ENCODE assay signal across 1 cellular context in the genomic region with DNA sequence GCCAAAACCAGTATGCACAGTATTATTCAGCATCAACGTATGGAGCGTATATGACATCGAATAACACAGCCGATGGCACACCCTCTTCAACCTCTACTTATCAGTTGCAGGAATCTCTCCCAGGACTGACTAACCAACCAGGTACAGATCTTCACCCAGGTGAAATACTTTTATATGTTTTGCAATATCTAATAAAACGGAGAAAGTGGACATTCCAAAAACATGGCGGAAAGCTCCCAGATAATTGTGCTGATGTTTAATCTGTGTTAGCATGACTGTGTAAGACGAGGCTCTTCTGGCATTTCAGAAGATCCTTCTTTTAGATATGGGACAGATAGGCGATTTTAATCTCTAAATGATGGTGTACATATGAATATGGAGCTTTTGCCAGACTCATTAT.
TF ChIP-seq lines count a peak whose summit lies in the region.

No MANE protein-coding gene starts in this region.

TF ChIP-seq in IMR-90, 13 proteins besides CTCF, POLR2A, EP300 and RAD21:
- TF ChIP-seq USF2 (IDR thresholded peaks at IDR 0.05; ENCODE audit: low read depth, low read length) (no peak), MAFK (IDR thresholded peaks at IDR 0.05; ENCODE audit: low read depth, low read length) (no peak), BHLHE40 (IDR thresholded peaks at IDR 0.05; ENCODE audit: low read depth, low read length) (no peak), MAZ (IDR thresholded peaks at IDR 0.05; ENCODE audit: borderline replicate concordance, low read depth, low read length) (no peak), FOS (IDR thresholded peaks at IDR 0.05; ENCODE audit: low read depth, low read length) (no peak), SMC3 (IDR thresholded peaks at IDR 0.05; ENCODE audit: low read depth, low read length) (no peak), CHD1 (IDR thresholded peaks at IDR 0.05; ENCODE audit: low read depth, low read length) (no peak), ELK1 (IDR thresholded peaks at IDR 0.05; ENCODE audit: borderline replicate concordance, low read depth, low read length) (no peak)
